ENCODE assay signal across 19 cellular contexts in genomic region chr5:67395790-67396418, GRCh38.
DNase-seq lines count a peak whose midpoint lies in the region; ATAC-seq and TF ChIP-seq lines count a peak whose summit lies in the region.
"Had no signal": no experiment of that assay in that cellular context is flagged by ENCODE, and none has a peak within 500 bp of the region (broad histone marks: within the 10 kb centered on the region; RNA-seq: fewer than 3 reads in every experiment).

No MANE protein-coding gene starts in this region.

- H3K36me3 Mint-ChIP-seq in stimulated activated memory B cell treated with anti-CD40 and anti-IgM and Interleukin-4, amounts not matched to agents 10 μg/mL and 1 μg/mL and 100 μg/mL, for 72 hours, result no peaks in the 10 kb centered on the region
- H3K36me3 Mint-ChIP-seq: CD14-positive monocyte had no signal

- H3K27ac Mint-ChIP-seq in stimulated activated memory B cell treated with anti-CD40 and anti-IgM and Interleukin-4, amounts not matched to agents 10 μg/mL and 1 μg/mL and 100 μg/mL, for 72 hours, result no peak overlapping the region
- H3K27ac Mint-ChIP-seq: activated B cell treated with CpG ODN at 0.5 μM for 24 hours; activated CD8-positive, alpha-beta T cell treated with anti-CD3 and anti-CD28 coated beads for 36 hours had no signal

- peak; percentile 50 for ATAC-seq in Right ventricle myocardium inferior
- no peak for ATAC-seq in Right ventricle myocardium superior (ENCODE audit: poor library complexity)
- ATAC-seq in foreskin keratinocyte, result no peak
- no peak for ATAC-seq in HG03025 (IDR thresholded peaks at IDR 0.05; ENCODE audit: low FRiP score, unreplicated experiment)
- no peak for ATAC-seq in stimulated activated memory B cell treated with anti-CD40 and anti-IgM and Interleukin-4, amounts not matched to agents 10 μg/mL and 1 μg/mL and 100 μg/mL, for 72 hours
- ATAC-seq: activated CD8-positive, alpha-beta T cell treated with anti-CD3 and anti-CD28 coated beads for 36 hours; esophagus mucosa had no signal

- H3K27ac ChIP-seq in foreskin keratinocyte (no peak overlapping the region), vagina (no peak overlapping the region)
- H3K27ac ChIP-seq: sigmoid colon, SJSA1 had no signal

- H3K9me3 Mint-ChIP-seq in stimulated activated memory B cell treated with anti-CD40 and anti-IgM and Interleukin-4, amounts not matched to agents 10 μg/mL and 1 μg/mL and 100 μg/mL, for 72 hours, result no peaks in the 10 kb centered on the region
- H3K9me3 Mint-ChIP-seq: activated B cell treated with CpG ODN at 0.5 μM for 24 hours; activated CD8-positive, alpha-beta T cell treated with anti-CD3 and anti-CD28 coated beads for 36 hours had no signal

- TF ChIP-seq CTCF in foreskin keratinocyte (conservative IDR thresholded peaks at IDR 0.05) (peak; percentile 38), vagina (IDR thresholded peaks at IDR 0.05) (no peak)

- no peak overlapping the region for H3K4me3 Mint-ChIP-seq in stimulated activated memory B cell treated with anti-CD40 and anti-IgM and Interleukin-4, amounts not matched to agents 10 μg/mL and 1 μg/mL and 100 μg/mL, for 72 hours
- H3K4me3 Mint-ChIP-seq: activated B cell treated with CpG ODN at 0.5 μM for 24 hours; activated CD8-positive, alpha-beta T cell treated with anti-CD3 and anti-CD28 coated beads for 36 hours; CD14-positive monocyte had no signal

- H3K9me3 ChIP-seq in vagina, result no peaks in the 10 kb centered on the region
- H3K9me3 ChIP-seq: sigmoid colon, SJSA1 had no signal

- H3K27me3 ChIP-seq in foreskin keratinocyte, result no peaks in the 10 kb centered on the region
- no peaks in the 10 kb centered on the region for H3K27me3 ChIP-seq in vagina
- H3K27me3 ChIP-seq: sigmoid colon, SJSA1 had no signal

- H3K4me1 ChIP-seq in foreskin keratinocyte (no peaks in the 10 kb centered on the region), vagina (no peaks in the 10 kb centered on the region)
- H3K4me1 ChIP-seq: SJSA1 had no signal

- H3K4me3 ChIP-seq in vagina, result no peak overlapping the region
- H3K4me3 ChIP-seq: sigmoid colon, SJSA1 had no signal

- in situ Hi-C loops in SK-MEL-5 (cut with HindIII; ENCODE audit: low pct_unique_long_range_greater_than_20kb, low sequenced_read_pairs), result no loop called here

- intact Hi-C loops in Right ventricle myocardium inferior (cut with DNase I) (loop anchor here (10.0 kb wide), 1 partner anchor 131 kb away; no protein-coding TSS in a partner anchor), Right ventricle myocardium superior (cut with DNase I) (loop anchor here (10.0 kb wide), 1 partner anchor 131 kb away; no protein-coding TSS in a partner anchor), vagina (cut with DNase I) (no loop called here)

- no peak for DNase-seq in Right ventricle myocardium inferior (ENCODE audit: missing footprints)
- no peak for DNase-seq in Right ventricle myocardium superior
- peak; percentile 26 for DNase-seq in SK-MEL-5 (ENCODE audit: low read depth, low spot score)
- DNase-seq in foreskin keratinocyte, result no peak
- DNase-seq in pons (ENCODE audit: low spot score), result peak; percentile 76
- DNase-seq in vagina (ENCODE audit: extremely low spot score in 2 of 2), result no peak
- DNase-seq: activated B cell treated with CpG ODN at 0.5 μM for 24 hours; activated CD8-positive, alpha-beta T cell treated with anti-CD3 and anti-CD28 coated beads for 36 hours; activated naive CD4-positive, alpha-beta T cell; central memory CD4-positive, alpha-beta T cell; glutamatergic neuron; NCI-H1436 treated with DMSO at 0.1 percent for 48 hours; NCI-H774; sigmoid colon had no signal

- no peaks in the 10 kb centered on the region for H3K4me1 Mint-ChIP-seq in stimulated activated memory B cell treated with anti-CD40 and anti-IgM and Interleukin-4, amounts not matched to agents 10 μg/mL and 1 μg/mL and 100 μg/mL, for 72 hours
- H3K4me1 Mint-ChIP-seq: activated B cell treated with CpG ODN at 0.5 μM for 24 hours, CD14-positive monocyte had no signal

- no peaks in the 10 kb centered on the region for H3K36me3 ChIP-seq in vagina
- H3K36me3 ChIP-seq: sigmoid colon, SJSA1 had no signal

- no peak for TF ChIP-seq POLR2A in vagina (IDR thresholded peaks at IDR 0.05)

- peaks cover 11% of the 10 kb centered on the region for H3K27me3 Mint-ChIP-seq in stimulated activated memory B cell treated with anti-CD40 and anti-IgM and Interleukin-4, amounts not matched to agents 10 μg/mL and 1 μg/mL and 100 μg/mL, for 72 hours

Comparison
In these comparisons a context has a peak if more than half of its experiments do, and no peak if none do; other contexts are left out.
1. DNase-seq: peak in SK-MEL-5 (single experiment) and pons (single experiment); none in Right ventricle myocardium inferior (single experiment), Right ventricle myocardium superior (single experiment), foreskin keratinocyte (0 of 2) and vagina (0 of 2).